7 cellular contexts compared by ENCODE assay signal in genomic region chr15:40354408-40355171, GRCh38.
A peak's percentile ranks its signal among the peaks of the same experiment; 100 is the strongest.
DNase-seq lines count a peak whose midpoint lies in the region; TF ChIP-seq lines count a peak whose summit lies in the region.
"Had no signal": no experiment of that assay in that cellular context is flagged by ENCODE, and none has a peak within 500 bp of the region (broad histone marks: within the 10 kb centered on the region; RNA-seq: fewer than 3 reads in every experiment).

No MANE protein-coding gene starts in this region.

- TF ChIP-seq CTCF in GM10248 (IDR thresholded peaks at IDR 0.05; ENCODE audit: control extremely low read depth, extremely low read depth, low read depth, missing control alignments), result peak; percentile 10

- no peak for DNase-seq in GM10248 (ENCODE audit: extremely low spot score)
- peak; percentile 38 for DNase-seq in OCI-M1 (lab: John Stamatoyannopoulos, UW)
- DNase-seq in islet precursor cell, result peak; percentile 73
- DNase-seq in stimulated activated CD4-positive, alpha-beta T cell treated with anti-CD3 and anti-CD28 coated beads, Interleukin-15, amount 100 ng/mL, for 24 hours, result no peak
- DNase-seq in COLO829 (ENCODE audit: low spot score), result no peak
- DNase-seq in T1000 (lab: John Stamatoyannopoulos, UW), result no peak
- DNase-seq: left cardiac atrium had no signal

- CTCF ChIA-PET in GM10248 (lab: Yijun Ruan, JAX), result interaction anchor here (1.0 to 12.6 kb wide), 5 partner anchors 14 to 67 kb away, joined by 3 to 186 read pairs (median 6); partner anchors contain the start of genes CCDC9B and INAFM2

- POLR2A ChIA-PET in GM10248 (lab: Yijun Ruan, JAX), result no interaction called here

Comparison
In these comparisons a context has a peak if more than half of its experiments do, and no peak if none do; other contexts are left out.
1. DNase-seq: peak in OCI-M1 (single experiment) and islet precursor cell (single experiment); none in GM10248 (single experiment), stimulated activated CD4-positive, alpha-beta T cell treated with anti-CD3 and anti-CD28 coated beads, Interleukin-15, amount 100 ng/mL, for 24 hours (single experiment), COLO829 (single experiment) and T1000 (single experiment).